ENCODE assay signal across 1 cellular context in genomic region chr9:95517559-95517933, GRCh38.
TF ChIP-seq lines count a peak whose summit lies in the region.

No MANE protein-coding gene starts in this region.

TF ChIP-seq in K562, 482 proteins besides CTCF, POLR2A, EP300 and RAD21 (continued from another document):
- TF ChIP-seq RERE (CRISPR knock-in tag; IDR thresholded peaks at IDR 0.05; ENCODE audit: borderline replicate concordance) (no peak), CEBPG (CRISPR knock-in tag; IDR thresholded peaks at IDR 0.05) (no peak), CEBPG (tag; conservative IDR thresholded peaks at IDR 0.05 in 1 of 2, IDR thresholded peaks at IDR 0.05 in 1 of 2) (no peak), ZNF398 (CRISPR knock-in tag; IDR thresholded peaks at IDR 0.05) (no peak), KHSRP (IDR thresholded peaks at IDR 0.05) (no peak), IRF2 (CRISPR knock-in tag; IDR thresholded peaks at IDR 0.05) (no peak), ARID3A (IDR thresholded peaks at IDR 0.05; ENCODE audit: borderline replicate concordance, low read depth, low read length) (no peak)
